In the genomic region with DNA sequence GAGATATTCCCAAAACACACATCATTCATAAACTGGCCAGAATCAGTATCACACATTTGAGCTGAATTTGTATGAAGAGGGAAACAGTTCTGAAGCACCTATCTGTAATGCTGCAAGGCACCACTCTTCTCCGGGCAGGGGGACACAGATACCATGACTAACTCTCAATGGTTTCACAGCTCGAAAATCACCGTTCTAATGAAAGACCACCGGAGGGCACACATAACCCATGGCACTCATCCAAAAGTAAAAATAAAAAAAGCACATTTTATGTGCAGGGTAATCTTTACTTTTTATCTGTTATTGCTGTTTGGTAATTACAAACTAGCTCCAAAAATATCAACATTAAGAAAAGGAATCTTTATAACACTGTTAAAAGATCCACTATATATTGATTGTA, we compare ENCODE assay signal across 26 cellular contexts.
DNase-seq lines count a peak whose midpoint lies in the region; ATAC-seq and TF ChIP-seq lines count a peak whose summit lies in the region.
"Had no signal": no experiment of that assay in that cellular context is flagged by ENCODE, and none has a peak within 500 bp of the region (broad histone marks: within the 10 kb centered on the region; RNA-seq: fewer than 3 reads in every experiment).

No MANE protein-coding gene starts in this region.

- H3K4me2 ChIP-seq in Loucy (ENCODE audit: low read depth, low read length, poor library complexity, severe bottlenecking): no peak overlapping the region
- H3K4me2 ChIP-seq in smooth muscle cell: no peak overlapping the region
- no peak overlapping the region for H3K4me2 ChIP-seq in PC-9

- H2AFZ ChIP-seq in Loucy (ENCODE audit: low read length) (no peak overlapping the region), smooth muscle cell (ENCODE audit: low read depth) (no peak overlapping the region), PC-9 (no peak overlapping the region)

- BruUV-seq in PC-9 (replicated peaks; lab: Mats Ljungman, UMichigan): no TSS peak

- 93% methylated on average over 4 of the region's 4 CpGs for WGBS in smooth muscle cell (ENCODE audit: low lambda C conversion rate)

- H3K36me3 ChIP-seq in Loucy (ENCODE audit: insufficient read depth, low read length) (no peaks in the 10 kb centered on the region), smooth muscle cell (ENCODE audit: low read depth) (no peaks in the 10 kb centered on the region), PC-9 (ENCODE audit: low read depth) (no peaks in the 10 kb centered on the region)
- H3K36me3 ChIP-seq: colonic mucosa, HAP-1, left ventricle myocardium inferior, SJSA1 had no signal

- peaks cover 3% of the 10 kb centered on the region for H3K4me1 Mint-ChIP-seq in endothelial cell (ENCODE audit: unreplicated experiment)

- H3K27ac Mint-ChIP-seq in endothelial cell (ENCODE audit: unreplicated experiment): no peak overlapping the region

- H3K27ac ChIP-seq in smooth muscle cell (ENCODE audit: low read depth) (no peak overlapping the region), PC-9 (no peak overlapping the region)
- H3K27ac ChIP-seq: body of pancreas, colonic mucosa, left ventricle myocardium inferior, SJSA1, VCaP had no signal

- TF ChIP-seq CTCF in Loucy (conservative IDR thresholded peaks at IDR 0.05; ENCODE audit: low read length) (peak; percentile 63), endothelial cell (IDR thresholded peaks at IDR 0.05; ENCODE audit: unreplicated experiment) (no peak), smooth muscle cell (IDR thresholded peaks at IDR 0.05; ENCODE audit: borderline replicate concordance, insufficient read depth, poor library complexity, severe bottlenecking) (peak; percentile 5), PC-9 (conservative IDR thresholded peaks at IDR 0.05) (no peak)

- no peaks in the 10 kb centered on the region for H3K9me2 ChIP-seq in Loucy (replicated peaks; ENCODE audit: low read depth, low read length)
- H3K9me2 ChIP-seq in PC-9 (ENCODE audit: insufficient read depth): no peaks in the 10 kb centered on the region

- ATAC-seq in GM18520 (IDR thresholded peaks at IDR 0.05; ENCODE audit: unreplicated experiment): no peak
- ATAC-seq: body of pancreas, right cardiac atrium had no signal

- no peaks in the 10 kb centered on the region for H3K36me3 Mint-ChIP-seq in endothelial cell (ENCODE audit: low read depth, unreplicated experiment)

- no peak overlapping the region for H3K4me3 ChIP-seq in Loucy (ENCODE audit: low read length, poor library complexity, severe bottlenecking)
- no peak overlapping the region for H3K4me3 ChIP-seq in smooth muscle cell
- no peak overlapping the region for H3K4me3 ChIP-seq in PC-9
- H3K4me3 ChIP-seq: body of pancreas, colonic mucosa, HAP-1, left ventricle myocardium inferior, SJSA1 had no signal

- H3K79me2 ChIP-seq in Loucy (ENCODE audit: insufficient read depth, low read length) (peaks cover 69% of the 10 kb centered on the region), smooth muscle cell (ENCODE audit: low read depth) (peaks cover 3% of the 10 kb centered on the region), PC-9 (ENCODE audit: low read depth) (peaks cover 38% of the 10 kb centered on the region)

- no peaks in the 10 kb centered on the region for H3K27me3 ChIP-seq in Loucy (ENCODE audit: insufficient read depth, low read length, poor library complexity, severe bottlenecking)
- no peaks in the 10 kb centered on the region for H3K27me3 ChIP-seq in smooth muscle cell (ENCODE audit: low read depth)
- no peaks in the 10 kb centered on the region for H3K27me3 ChIP-seq in PC-9 (ENCODE audit: insufficient read depth, low read depth)
- H3K27me3 ChIP-seq: body of pancreas, colonic mucosa, SJSA1 had no signal

- intact Hi-C loops in PC-9 (cut with micrococcal nuclease; ENCODE audit: unreplicated experiment): no loop called here

- H3K9me3 ChIP-seq in Loucy (ENCODE audit: insufficient read depth, low read depth, low read length) (no peaks in the 10 kb centered on the region), smooth muscle cell (replicated peaks; ENCODE audit: low read depth) (no peaks in the 10 kb centered on the region), PC-9 (ENCODE audit: insufficient read depth, low read depth) (no peaks in the 10 kb centered on the region)
- H3K9me3 ChIP-seq: body of pancreas, colonic mucosa, HAP-1, left ventricle myocardium inferior, SJSA1 had no signal

- peak; percentile 19 for DNase-seq in NCI-H2171 treated with DMSO at 0.1 percent for 48 hours (lab: John Stamatoyannopoulos, UW)
- DNase-seq in NCI-H2171 (lab: John Stamatoyannopoulos, UW): no peak
- no peak for DNase-seq in endothelial cell (ENCODE audit: low spot score)
- DNase-seq in smooth muscle cell (lab: John Stamatoyannopoulos, UW; ENCODE audit: unreplicated experiment): no peak
- no peak for DNase-seq in NCI-H1436 (lab: John Stamatoyannopoulos, UW)
- no peak for DNase-seq in PC-9
- DNase-seq: ACHN; activated CD4-positive, alpha-beta T cell treated with anti-CD3 and anti-CD28 coated beads, Interleukin-2, amount 50 U/mL, for 1 hour; activated effector memory CD4-positive, alpha-beta T cell treated with Interleukin-2 at 50 U/mL for 16 hours; body of pancreas; C1 segment of cervical spinal cord; colonic mucosa; DMS153; GF-D8; Karpas-422; left ventricle myocardium inferior; NCI-H1417 treated with DMSO at 0.1 percent for 48 hours; occipital lobe; right cardiac atrium; stimulated activated CD4-positive, alpha-beta T cell treated with anti-CD3 and anti-CD28 coated beads, Interleukin-15, amount 100 ng/mL, for 24 hours; T-helper 2 cell had no signal

- CTCF ChIA-PET in PC-9 (lab: Charles Lee): interaction anchor here (0.6 kb wide), 1 partner anchor 77 kb away, joined by 3 read pairs; no protein-coding TSS in a partner anchor

- no peaks in the 10 kb centered on the region for H3K9me3 Mint-ChIP-seq in endothelial cell (ENCODE audit: unreplicated experiment)

- H3F3A ChIP-seq in Loucy (ENCODE audit: low read depth): no peaks in the 10 kb centered on the region
- H3F3A ChIP-seq in smooth muscle cell (ENCODE audit: low read depth): no peaks in the 10 kb centered on the region
- H3F3A ChIP-seq in PC-9 (ENCODE audit: insufficient read depth, low read depth): no peaks in the 10 kb centered on the region

- H3K4me1 ChIP-seq in Loucy (ENCODE audit: insufficient read depth, low read length, poor library complexity, severe bottlenecking): peaks cover 8% of the 10 kb centered on the region
- no peaks in the 10 kb centered on the region for H3K4me1 ChIP-seq in smooth muscle cell (ENCODE audit: low read depth)
- H3K4me1 ChIP-seq in PC-9 (replicated peaks; ENCODE audit: insufficient read depth): no peaks in the 10 kb centered on the region
- H3K4me1 ChIP-seq: colonic mucosa, SJSA1 had no signal

- H4K20me1 ChIP-seq in Loucy (ENCODE audit: insufficient read depth, low read length, poor library complexity, severe bottlenecking): peaks cover 5% of the 10 kb centered on the region
- H4K20me1 ChIP-seq in smooth muscle cell (ENCODE audit: low read depth): peaks cover 30% of the 10 kb centered on the region
- no peaks in the 10 kb centered on the region for H4K20me1 ChIP-seq in PC-9 (ENCODE audit: insufficient read depth)

- H3K27me3 Mint-ChIP-seq in endothelial cell (ENCODE audit: unreplicated experiment): no peaks in the 10 kb centered on the region

- POLR2A ChIA-PET in PC-9 (lab: Charles Lee; ENCODE audit: unreplicated experiment): no interaction called here

- peak overlapping the region; percentile 17 for H3K4me3 Mint-ChIP-seq in endothelial cell (ENCODE audit: unreplicated experiment)

- H3K9ac ChIP-seq in Loucy (ENCODE audit: low read depth, low read length, poor library complexity, severe bottlenecking) (no peak overlapping the region), smooth muscle cell (ENCODE audit: low read depth) (no peak overlapping the region)

Comparison
In these comparisons a context has a peak if more than half of its experiments do, and no peak if none do; other contexts are left out.
1. CTCF ChIP-seq: peak in Loucy (single experiment) and smooth muscle cell (single experiment); none in endothelial cell (single experiment) and PC-9 (single experiment).